In genomic region chr2:30862054-30862651, GRCh38 we compare ENCODE assay signal across 10 cellular contexts. TPM values are rescaled to one million over a fixed set of nuclear protein-coding genes. Genes with fewer than 3 reads are reported as not detected.
DNase-seq lines count a peak whose midpoint lies in the region; ATAC-seq, FAIRE-seq and TF ChIP-seq lines count a peak whose summit lies in the region.
"Had no signal": no experiment of that assay in that cellular context is flagged by ENCODE, and none has a peak within 500 bp of the region (broad histone marks: within the 10 kb centered on the region; RNA-seq: fewer than 3 reads in every experiment).

No MANE protein-coding gene starts in this region.

- WGBS in A549 (ENCODE audit: missing lambda C conversion rate), result under 1% methylated on average over 3 of the region's 3 CpGs

- H3K4me1 ChIP-seq in A549 (no peaks in the 10 kb centered on the region), adipocyte (ENCODE audit: control insufficient read depth, insufficient read depth, low read length) (peaks cover 8% of the 10 kb centered on the region)
- H3K4me1 ChIP-seq: HAP-1 had no signal

- no peak for FAIRE-seq in A549 (lab: Jason Lieb, UNC)
- no peak for FAIRE-seq in HTR-8/SVneo (lab: Jason Lieb, UNC)

- TF ChIP-seq CTCF in A549 (IDR thresholded peaks at IDR 0.05), result peak; percentile 96
- TF ChIP-seq CTCF in GM10266 (IDR thresholded peaks at IDR 0.05; ENCODE audit: control insufficient read depth, insufficient read depth, low read depth, missing control alignments), result peak; percentile 64

- no peaks in the 10 kb centered on the region for H3K36me3 ChIP-seq in adipocyte (ENCODE audit: control insufficient read depth, insufficient read depth, low read length, severe bottlenecking)
- H3K36me3 ChIP-seq: HAP-1, ovary had no signal

- peak; percentile 73 to 80 for TF ChIP-seq RAD21 in A549 (conservative IDR thresholded peaks at IDR 0.05 in 1 of 2, IDR thresholded peaks at IDR 0.05 in 1 of 2)

- H3K4me3 ChIP-seq in A549 (no peak overlapping the region), adipocyte (ENCODE audit: low read length) (no peak overlapping the region)
- H3K4me3 ChIP-seq: HAP-1, ovary had no signal

- CTCF ChIA-PET in A549 (lab: Yijun Ruan, JAX), result interaction anchor here (0.7 to 8.7 kb wide), 34 partner anchors 9 to 729 kb away, joined by 3 to 75 read pairs (median 4); partner anchors contain the start of gene GALNT14

- H3K9ac ChIP-seq in adipocyte (ENCODE audit: low read length), result no peak overlapping the region

- no peak for TF ChIP-seq EP300 in A549 (IDR thresholded peaks at IDR 0.05)

- POLR2A ChIA-PET in A549 (lab: Yijun Ruan, JAX), result no interaction called here

- H3K4me2 ChIP-seq in A549, result no peak overlapping the region

- peaks cover 40% of the 10 kb centered on the region for H3K27me3 ChIP-seq in adipocyte (replicated peaks; ENCODE audit: control insufficient read depth, insufficient read depth, low read length)
- H3K27me3 ChIP-seq: ovary had no signal

- H3K9me3 ChIP-seq in A549 (no peaks in the 10 kb centered on the region), adipocyte (ENCODE audit: control insufficient read depth, low read length) (no peaks in the 10 kb centered on the region)
- H3K9me3 ChIP-seq: HAP-1, ovary had no signal

- ATAC-seq in A549, result peak; percentile 68 to 87; a peak in 5 of 6 replicates
- ATAC-seq in HG03469 (IDR thresholded peaks at IDR 0.05; ENCODE audit: unreplicated experiment), result no peak

- TF ChIP-seq POLR2A in A549 (IDR thresholded peaks at IDR 0.05; ENCODE audit: low read length), result no peak

- DNase-seq in A549 (ENCODE audit: low read depth in 1 of 2, low spot score in 1 of 2) (peak; percentile 59 to 87), GM10266 (ENCODE audit: extremely low spot score) (peak; percentile 57), HTR-8/SVneo (ENCODE audit: insufficient read length, low spot score) (peak; percentile 59), OCI-M1 (lab: John Stamatoyannopoulos, UW) (peak; percentile 78), adipocyte (ENCODE audit: low read depth) (peak; percentile 84), hepatic stellate cell (ENCODE audit: low spot score) (peak; percentile 58)
- DNase-seq in stimulated activated CD4-positive, alpha-beta T cell treated with anti-CD3 and anti-CD28 coated beads, Interleukin-12 subunit alpha, Interleukin-12 subunit beta, amount 100 ng/mL, for 48 hours (ENCODE audit: low read depth in 2 of 3, low spot score in 1 of 3), result peak; percentile 12 to 27 (median 21)

- H3K27ac ChIP-seq in A549, result no peak overlapping the region
- H3K27ac ChIP-seq: ovary had no signal

TF ChIP-seq in A549, 52 proteins besides CTCF, POLR2A, EP300 and RAD21:
- TF ChIP-seq SMC3 (IDR thresholded peaks at IDR 0.05), result peak; percentile 94
- TF ChIP-seq HMGXB4 (CRISPR knock-in tag; IDR thresholded peaks at IDR 0.05; ENCODE audit: borderline replicate concordance), result no peak
- no peak for TF ChIP-seq EHF (CRISPR knock-in tag; IDR thresholded peaks at IDR 0.05)

RNA-seq across cellular contexts. Expression of gene CAPN13, which starts 54.9 kb away (rescaled TPM):
- polyA plus RNA-seq in A549 (2011; rRNA removed), result 0.05 and 0.08 TPM in 2 replicates
- 0.03 TPM in 2 replicates for polyA plus RNA-seq in A549 (2012; cell fraction: cytosol; rRNA removed)
- polyA plus RNA-seq in A549 (2012; cell fraction: nucleus; rRNA removed), result 0.29 and 0.59 TPM in 2 replicates
- polyA plus RNA-seq in A549 (2017; fragmentation: RNase III; extraction: RNeasy Plus Mini Kit Qiagen cat#74134 plus additional on column Dnase treatment), result 0.13 to 0.18 TPM (median 0.16 TPM) in 3 replicates
- polyA minus RNA-seq in A549 (2011; rRNA and poly(A)+ RNA removed), result 0.37 TPM in 1 of 2 replicates, not detected in the other

Comparison
In these comparisons a context has a peak if more than half of its experiments do, and no peak if none do; other contexts are left out.
1. DNase-seq: peak in every context shown above with its lines; median percentile 84 in adipocyte; 78 in OCI-M1; 73 in A549; 59 in HTR-8/SVneo; 58 in hepatic stellate cell; 57 in GM10266; 21 in stimulated activated CD4-positive, alpha-beta T cell treated with anti-CD3 and anti-CD28 coated beads, Interleukin-12 subunit alpha, Interleukin-12 subunit beta, amount 100 ng/mL, for 48 hours.